ENCODE assay signal across 8 cellular contexts in the genomic region with DNA sequence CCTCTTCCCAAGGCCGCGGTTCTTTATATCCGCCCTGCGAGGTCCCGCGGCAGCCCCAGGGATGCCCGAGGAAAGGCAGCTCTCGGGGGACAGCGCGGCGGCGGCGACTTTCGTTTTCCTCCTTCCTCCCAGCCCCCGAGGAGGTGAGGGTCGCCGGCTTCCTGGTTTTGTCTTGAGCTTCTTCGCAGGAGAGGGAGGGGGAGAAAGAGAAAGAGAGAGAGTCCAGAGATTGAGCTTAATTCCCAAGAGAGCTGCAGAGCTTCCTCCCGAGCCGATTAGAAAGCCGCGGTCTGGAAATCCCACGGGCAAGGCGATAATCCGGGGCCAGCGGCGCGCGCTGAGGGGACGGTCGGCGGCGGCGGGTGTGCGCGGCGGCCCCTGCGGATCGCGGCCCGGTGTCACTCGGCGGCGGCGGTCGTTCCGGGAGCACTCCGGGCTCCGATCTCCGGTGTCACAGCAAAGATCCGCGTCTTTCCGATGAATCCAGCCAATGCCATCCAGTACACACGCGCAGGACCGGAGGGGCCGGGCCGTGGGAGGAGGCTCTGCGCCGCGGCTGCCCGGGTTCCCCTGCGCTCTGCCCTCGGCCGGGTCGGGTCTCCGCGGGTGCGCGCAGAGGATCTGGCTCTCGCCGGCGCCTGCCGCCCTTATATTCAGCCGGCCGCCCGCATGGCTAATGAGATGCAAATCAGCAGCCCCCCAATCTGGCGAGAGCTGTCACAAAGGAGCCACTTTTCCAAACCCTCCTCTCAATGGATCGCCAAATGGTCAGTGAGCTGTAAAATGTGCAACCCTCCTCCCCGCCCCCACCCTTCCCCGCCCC. TPM values are rescaled to one million over a fixed set of nuclear protein-coding genes. Genes with fewer than 3 reads are reported as not detected.
DNase-seq lines count a peak whose midpoint lies in the region; ATAC-seq, FAIRE-seq and TF ChIP-seq lines count a peak whose summit lies in the region.

TSS of gene DLL1 (minus strand) at position 773 of the 823 bp plus-strand sequence. CDS start 939 bp downstream, outside the sequence.

- peak; percentile 77 for DNase-seq in 8988T
- no peak for DNase-seq in GM18507 (ENCODE audit: extremely low spot score, insufficient read length, low read depth)
- DNase-seq in NCI-H226 = peak; percentile 39
- peak; percentile 87 for DNase-seq in nephron progenitor cell
- DNase-seq in GF-D8 (lab: John Stamatoyannopoulos, UW) = no peak

- TF ChIP-seq CTCF in gastroesophageal sphincter (IDR thresholded peaks at IDR 0.05) (no peak), nephron progenitor cell (IDR thresholded peaks at IDR 0.05) (no peak)

- H3K27me3 ChIP-seq in gastroesophageal sphincter = peaks cover 89% of the 10 kb centered on the region

- peak within 1 kb of the TSS in 3 of 4 donors; percentile 72 to 79 (median 74) for H3K27ac ChIP-seq in gastroesophageal sphincter

- WGBS in gastroesophageal sphincter (ENCODE audit: low coverage in 1 of 2), 2 donors = 0% methylated on average over 2 of the region's 81 CpGs; no CpG with 5 or more reads in 1 of the 2 donors

- peak within 1 kb of the TSS; percentile 62 to 63 for H3K4me3 ChIP-seq in gastroesophageal sphincter

- peaks cover 4 to 85% (median 32%) of the 10 kb centered on the region in 3 donors for H3K4me1 ChIP-seq in gastroesophageal sphincter

- ATAC-seq in activated T-helper 17 cell treated with anti-CD3 and anti-CD28 coated beads, Interleukin-2, amount 50 U/mL, for 72 hours (replicated peaks) = peak; percentile 21
- ATAC-seq in gastroesophageal sphincter (peak; percentile 37), GM18505 (IDR thresholded peaks at IDR 0.05; ENCODE audit: unreplicated experiment) (no peak)

- H3K9me3 ChIP-seq in gastroesophageal sphincter = no peaks in the 10 kb centered on the region

- peak within 1 kb of the TSS; percentile 88 for H3K4me3 Mint-ChIP-seq in activated T-helper 17 cell treated with anti-CD3 and anti-CD28 coated beads, Interleukin-2, amount 50 U/mL, for 72 hours
- H3K4me3 Mint-ChIP-seq in nephron progenitor cell = peak within 1 kb of the TSS; percentile 94

- peaks cover 0 to 8% of the 10 kb centered on the region in 2 donors for H3K36me3 ChIP-seq in gastroesophageal sphincter

- peaks cover 18% of the 10 kb centered on the region for H3K4me1 Mint-ChIP-seq in activated T-helper 17 cell treated with anti-CD3 and anti-CD28 coated beads, Interleukin-2, amount 50 U/mL, for 72 hours
- peaks cover 72% of the 10 kb centered on the region for H3K4me1 Mint-ChIP-seq in nephron progenitor cell

- H3K9me3 Mint-ChIP-seq in activated T-helper 17 cell treated with anti-CD3 and anti-CD28 coated beads, Interleukin-2, amount 50 U/mL, for 72 hours = no peaks in the 10 kb centered on the region
- no peaks in the 10 kb centered on the region for H3K9me3 Mint-ChIP-seq in nephron progenitor cell

- FAIRE-seq in GM18507 (lab: Jason Lieb, UNC) = peak; percentile 45

- peaks cover 60% of the 10 kb centered on the region for H3K27me3 Mint-ChIP-seq in activated T-helper 17 cell treated with anti-CD3 and anti-CD28 coated beads, Interleukin-2, amount 50 U/mL, for 72 hours
- peaks cover 59% of the 10 kb centered on the region for H3K27me3 Mint-ChIP-seq in nephron progenitor cell (ENCODE audit: low read depth, poor library complexity)

- peaks cover 6% of the 10 kb centered on the region for H3K36me3 Mint-ChIP-seq in activated T-helper 17 cell treated with anti-CD3 and anti-CD28 coated beads, Interleukin-2, amount 50 U/mL, for 72 hours (ENCODE audit: low read depth)
- peaks cover 14% of the 10 kb centered on the region for H3K36me3 Mint-ChIP-seq in nephron progenitor cell (ENCODE audit: low read depth)

- TF ChIP-seq EP300 in gastroesophageal sphincter (IDR thresholded peaks at IDR 0.05) = no peak

- H3K27ac Mint-ChIP-seq in activated T-helper 17 cell treated with anti-CD3 and anti-CD28 coated beads, Interleukin-2, amount 50 U/mL, for 72 hours = peak within 1 kb of the TSS; percentile 70
- peak within 1 kb of the TSS; percentile 36 for H3K27ac Mint-ChIP-seq in nephron progenitor cell

- TF ChIP-seq POLR2A in gastroesophageal sphincter (IDR thresholded peaks at IDR 0.05) (peak in 1 of 2 donors; percentile 48), GM18505 (IDR thresholded peaks at IDR 0.05; ENCODE audit: borderline replicate concordance, extremely low read depth, insufficient read depth, insufficient read length) (no peak)

RNA-seq across cellular contexts. Expression of gene DLL1, which starts in this region (rescaled TPM):
- total RNA-seq in activated T-helper 17 cell treated with anti-CD3 and anti-CD28 coated beads, Interleukin-2, amount 50 U/mL, for 72 hours = under 1 TPM; 0.11 to 0.56 TPM
- total RNA-seq in gastroesophageal sphincter = 10 to 100 TPM in 1 of 4 donors, 1 to 10 TPM in 3; 5.3 to 11.8 (median 6.5) TPM

Comparison
In these comparisons a context has a peak if more than half of its experiments do, and no peak if none do; other contexts are left out.
1. RNA of gene DLL1 (total RNA-seq): 5.3 to 11.8 TPM in gastroesophageal sphincter; 0.11 to 0.56 TPM in activated T-helper 17 cell treated with anti-CD3 and anti-CD28 coated beads, Interleukin-2, amount 50 U/mL, for 72 hours; every median in the first group is over 4 times any median in the second.
2. Peak in ATAC-seq in activated T-helper 17 cell treated with anti-CD3 and anti-CD28 coated beads, Interleukin-2, amount 50 U/mL, for 72 hours; RNA of the gene not detected or under 1 TPM.
3. DNase-seq: peak in 8988T (single experiment), NCI-H226 (single experiment) and nephron progenitor cell (single experiment); none in GM18507 (single experiment) and GF-D8 (single experiment).